ENCODE assay signal across 11 cellular contexts in the genomic region with DNA sequence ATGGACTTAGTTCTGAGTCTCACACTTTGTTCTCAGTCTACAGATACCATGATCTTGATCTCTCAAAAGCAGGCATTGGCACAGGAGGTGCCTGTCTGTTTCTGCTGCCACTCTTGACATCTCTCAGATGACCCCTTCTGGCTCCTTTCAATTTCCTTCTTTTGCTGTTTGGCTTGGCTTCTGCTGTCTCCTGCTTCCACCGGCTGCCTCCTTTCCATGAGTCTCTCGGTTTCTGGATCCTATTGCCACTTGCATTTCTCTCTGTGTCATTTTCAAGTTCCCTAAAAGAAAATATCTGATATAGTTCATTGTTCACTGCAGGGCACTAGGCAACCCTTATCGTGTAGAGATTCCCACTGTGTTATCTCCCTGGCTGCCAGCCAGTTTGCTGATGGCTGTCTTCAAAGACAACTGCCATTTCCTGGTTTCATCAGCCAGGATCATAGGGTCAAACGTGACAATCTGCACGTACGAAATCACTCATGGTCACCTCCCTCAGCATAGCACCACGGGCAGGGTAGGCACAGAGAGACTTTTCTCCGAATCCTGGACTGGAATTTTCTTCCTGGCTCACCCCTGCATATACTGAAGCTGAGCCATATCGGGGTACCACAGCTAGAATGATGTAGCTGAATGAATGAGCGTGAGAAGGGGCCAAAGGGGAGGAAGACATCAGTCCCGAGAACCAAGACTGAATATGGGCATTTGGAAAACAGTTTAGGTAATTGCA.
A peak's percentile ranks its signal among the peaks of the same experiment; 100 is the strongest.
DNase-seq lines count a peak whose midpoint lies in the region; ATAC-seq, FAIRE-seq and TF ChIP-seq lines count a peak whose summit lies in the region.
"Had no signal": no experiment of that assay in that cellular context is flagged by ENCODE, and none has a peak within 500 bp of the region (broad histone marks: within the 10 kb centered on the region; RNA-seq: fewer than 3 reads in every experiment).

No MANE protein-coding gene starts in this region.

- H3K4me1 ChIP-seq in A549 = peaks cover 27% of the 10 kb centered on the region

- POLR2A ChIA-PET in A549 (lab: Yijun Ruan, JAX) = no interaction called here

- peak overlapping the region; percentile 57 for H3K4me2 ChIP-seq in A549

- ATAC-seq in A549 = peak; percentile 43 to 82; a peak in 5 of 6 replicates
- no peak for ATAC-seq in HG02798 (IDR thresholded peaks at IDR 0.05; ENCODE audit: poor library complexity, unreplicated experiment)

- TF ChIP-seq RAD21 in A549 (conservative IDR thresholded peaks at IDR 0.05 in 1 of 2, IDR thresholded peaks at IDR 0.05 in 1 of 2) = peak in 1 of 2 experiments; percentile 15; a peak in 1 of 5 replicates

- CTCF ChIA-PET in A549 (lab: Yijun Ruan, JAX) = interaction anchor here (0.8 to 1.0 kb wide), 3 partner anchors 48 to 249 kb away, joined by 3 read pairs; no protein-coding TSS in a partner anchor

- intact Hi-C loops in dorsolateral prefrontal cortex (cut with DNase I) (no loop called here), posterior vena cava (cut with DNase I) (no loop called here)

- peak overlapping the region; percentile 84 to 86 for H3K27ac ChIP-seq in A549
- peak overlapping the region; percentile 91 for H3K27ac ChIP-seq in VCaP
- peak overlapping the region in 4 of 59 donors; percentile 4 to 36 (median 14) for H3K27ac ChIP-seq in dorsolateral prefrontal cortex

- WGBS in A549 (ENCODE audit: missing lambda C conversion rate) = 35% methylated on average over 9 of the region's 11 CpGs

- TF ChIP-seq CTCF in A549 (IDR thresholded peaks at IDR 0.05) = no peak
- TF ChIP-seq CTCF in VCaP (conservative IDR thresholded peaks at IDR 0.05) = no peak; the same call in 1 of the 2 replicates
- TF ChIP-seq CTCF in dorsolateral prefrontal cortex (IDR thresholded peaks at IDR 0.05 in 54 of 56, conservative IDR thresholded peaks at IDR 0.05 in 2 of 56; ENCODE audit: low read depth in 1 of 56, partially characterized antibody in 56 of 56) = no peak

- DNase-seq in A549 (ENCODE audit: low read depth in 1 of 2, low spot score in 1 of 2) (peak; percentile 25 to 80), KBM-7 (peak; percentile 95), lung microvascular endothelial cell (ENCODE audit: low read depth in 2 of 2) (peak; percentile 54 to 87), dorsolateral prefrontal cortex (no peak), posterior vena cava (ENCODE audit: low spot score) (no peak), epidermal melanocyte (ENCODE audit: insufficient read length, low spot score) (no peak)
- DNase-seq: activated CD4-positive, alpha-beta T cell treated with anti-CD3 and anti-CD28 coated beads for 4 hours; hippocampal formation; NCI-H2081 had no signal

- no peak for TF ChIP-seq POLR2A in A549 (IDR thresholded peaks at IDR 0.05; ENCODE audit: low read length)

- H3K4me3 ChIP-seq in A549 = no peak overlapping the region
- H3K4me3 ChIP-seq in dorsolateral prefrontal cortex = no peak overlapping the region

- in situ Hi-C loops in KBM-7 (cut with MboI; ENCODE audit: low pct_unique_long_range_greater_than_20kb, low sequenced_read_pairs) = no loop called here

- peak; percentile 11 to 54; a peak in 1 of 5 replicates for TF ChIP-seq EP300 in A549 (IDR thresholded peaks at IDR 0.05)

- H3K27me3 ChIP-seq in dorsolateral prefrontal cortex = peaks cover 0 to 4% (median 0%) of the 10 kb centered on the region in 45 donors

- no peak for FAIRE-seq in A549 (lab: Jason Lieb, UNC)

- H3K9me3 ChIP-seq in A549 = no peaks in the 10 kb centered on the region

TF ChIP-seq in A549, 52 proteins besides CTCF, POLR2A, EP300 and RAD21:
- TF ChIP-seq BHLHE40 (IDR thresholded peaks at IDR 0.05; ENCODE audit: low read depth, low read length) (peak; percentile 78), CBX8 (IDR thresholded peaks at IDR 0.05) (no peak), JUN (IDR thresholded peaks at IDR 0.05) (peak; percentile 24 to 37; a peak in 1 of 5 replicates), GATA3 (IDR thresholded peaks at IDR 0.05; ENCODE audit: borderline replicate concordance) (peak; percentile 77), RCOR1 (IDR thresholded peaks at IDR 0.05; ENCODE audit: low read depth, low read length) (no peak), HOXA7 (CRISPR knock-in tag; IDR thresholded peaks at IDR 0.05) (no peak), EHF (CRISPR knock-in tag; IDR thresholded peaks at IDR 0.05) (no peak), ZC3H11A (IDR thresholded peaks at IDR 0.05) (no peak), SREBF2 (IDR thresholded peaks at IDR 0.05) (no peak), CEBPB (IDR thresholded peaks at IDR 0.05) (peak in 1 of 2 experiments; percentile 30; a peak in 1 of 4 replicates), RFX5 (IDR thresholded peaks at IDR 0.05) (no peak)
- TF ChIP-seq, protein P1, sequence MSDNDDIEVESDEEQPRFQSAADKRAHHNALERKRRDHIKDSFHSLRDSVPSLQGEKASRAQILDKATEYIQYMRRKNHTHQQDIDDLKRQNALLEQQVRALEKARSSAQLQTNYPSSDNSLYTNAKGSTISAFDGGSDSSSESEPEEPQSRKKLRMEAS (IDR thresholded peaks at IDR 0.05) = peak; percentile 44
- TF ChIP-seq, protein P2, sequence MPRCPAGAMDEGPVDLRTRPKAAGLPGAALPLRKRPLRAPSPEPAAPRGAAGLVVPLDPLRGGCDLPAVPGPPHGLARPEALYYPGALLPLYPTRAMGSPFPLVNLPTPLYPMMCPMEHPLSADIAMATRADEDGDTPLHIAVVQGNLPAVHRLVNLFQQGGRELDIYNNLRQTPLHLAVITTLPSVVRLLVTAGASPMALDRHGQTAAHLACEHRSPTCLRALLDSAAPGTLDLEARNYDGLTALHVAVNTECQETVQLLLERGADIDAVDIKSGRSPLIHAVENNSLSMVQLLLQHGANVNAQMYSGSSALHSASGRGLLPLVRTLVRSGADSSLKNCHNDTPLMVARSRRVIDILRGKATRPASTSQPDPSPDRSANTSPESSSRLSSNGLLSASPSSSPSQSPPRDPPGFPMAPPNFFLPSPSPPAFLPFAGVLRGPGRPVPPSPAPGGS (IDR thresholded peaks at IDR 0.05) = no peak

Comparison
In these comparisons a context has a peak if more than half of its experiments do, and no peak if none do; other contexts are left out.
1. DNase-seq: peak in A549 (2 of 2), KBM-7 (single experiment) and lung microvascular endothelial cell (2 of 2); none in dorsolateral prefrontal cortex (0 of 10), posterior vena cava (single experiment) and epidermal melanocyte (single experiment).